Comparison of ENCODE assay signal across 1 cellular context in the genomic region with DNA sequence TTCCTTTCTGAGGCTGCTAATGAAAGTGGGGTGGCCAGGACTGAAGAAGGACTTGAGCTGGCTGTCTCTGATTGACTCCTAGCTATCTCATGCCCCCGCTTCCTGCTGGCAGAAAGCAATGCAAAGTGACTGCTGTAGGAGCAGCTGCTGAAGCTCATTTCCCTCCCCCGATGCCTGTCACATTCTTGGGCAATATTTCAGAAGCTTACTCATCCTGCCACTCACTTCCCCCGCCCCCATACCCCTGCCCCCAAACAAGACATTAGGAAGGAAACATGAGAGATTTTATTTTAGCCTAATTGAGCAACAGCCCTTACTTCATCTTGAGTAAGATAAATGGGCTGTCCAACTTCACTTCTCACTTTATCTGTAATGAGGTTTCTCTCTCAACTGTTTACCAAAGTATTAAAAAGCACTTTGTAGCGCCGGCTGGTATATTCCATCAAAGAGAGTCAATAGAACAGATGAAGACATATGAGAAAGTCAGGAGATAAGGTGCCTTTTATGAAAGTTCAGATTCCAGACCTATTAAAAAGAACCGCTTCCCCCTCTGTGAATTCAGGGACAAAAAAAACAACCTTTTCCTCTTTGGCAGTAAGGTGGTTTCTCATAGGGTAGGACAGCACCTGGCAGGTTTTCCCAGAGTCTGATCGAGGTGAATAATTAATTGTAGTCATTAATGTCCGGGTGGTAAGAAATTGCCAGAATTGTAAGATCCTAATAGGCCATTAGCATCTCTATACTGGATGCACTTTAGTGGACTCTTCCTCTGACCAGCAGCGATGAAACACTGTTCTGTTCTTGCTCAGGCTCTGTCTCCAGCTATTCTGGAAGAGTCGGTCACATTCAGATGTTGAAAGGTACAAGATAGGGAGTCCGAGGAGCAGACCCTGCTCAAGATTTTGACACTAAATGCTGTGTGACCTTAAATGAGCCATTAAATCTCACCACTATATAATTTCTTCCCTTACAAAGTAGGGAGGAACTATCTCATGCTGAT.
TF ChIP-seq lines count a peak whose summit lies in the region.

No MANE protein-coding gene starts in this region.

TF ChIP-seq in HepG2, 621 proteins besides CTCF, POLR2A, EP300 and RAD21 (continued from another document and continues in another):
- TF ChIP-seq, protein P1, sequence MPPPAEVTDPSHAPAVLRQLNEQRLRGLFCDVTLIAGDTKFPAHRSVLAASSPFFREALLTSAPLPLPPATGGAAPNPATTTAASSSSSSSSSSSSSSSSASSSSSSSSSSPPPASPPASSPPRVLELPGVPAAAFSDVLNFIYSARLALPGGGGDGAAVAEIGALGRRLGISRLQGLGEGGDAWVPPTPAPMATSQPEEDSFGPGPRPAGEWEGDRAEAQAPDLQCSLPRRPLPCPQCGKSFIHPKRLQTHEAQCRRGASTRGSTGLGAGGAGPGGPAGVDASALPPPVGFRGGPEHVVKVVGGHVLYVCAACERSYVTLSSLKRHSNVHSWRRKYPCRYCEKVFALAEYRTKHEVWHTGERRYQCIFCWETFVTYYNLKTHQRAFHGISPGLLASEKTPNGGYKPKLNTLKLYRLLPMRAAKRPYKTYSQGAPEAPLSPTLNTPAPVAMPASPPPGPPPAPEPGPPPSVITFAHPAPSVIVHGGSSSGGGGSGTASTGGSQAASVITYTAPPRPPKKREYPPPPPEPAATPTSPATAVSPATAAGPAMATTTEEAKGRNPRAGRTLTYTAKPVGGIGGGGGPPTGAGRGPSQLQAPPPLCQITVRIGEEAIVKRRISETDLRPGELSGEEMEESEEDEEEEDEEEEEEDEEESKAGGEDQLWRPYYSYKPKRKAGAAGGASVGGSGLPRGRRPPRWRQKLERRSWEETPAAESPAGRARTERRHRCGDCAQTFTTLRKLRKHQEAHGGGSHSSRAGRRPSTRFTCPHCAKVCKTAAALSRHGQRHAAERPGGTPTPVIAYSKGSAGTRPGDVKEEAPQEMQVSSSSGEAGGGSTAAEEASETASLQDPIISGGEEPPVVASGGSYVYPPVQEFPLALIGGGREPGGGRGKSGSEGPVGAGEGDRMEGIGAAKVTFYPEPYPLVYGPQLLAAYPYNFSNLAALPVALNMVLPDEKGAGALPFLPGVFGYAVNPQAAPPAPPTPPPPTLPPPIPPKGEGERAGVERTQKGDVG (CRISPR knock-in tag; IDR thresholded peaks at IDR 0.05; ENCODE audit: borderline replicate concordance), result no peak
- no peak for TF ChIP-seq ZNF121 (CRISPR knock-in tag; IDR thresholded peaks at IDR 0.05)
- TF ChIP-seq, protein P2, sequence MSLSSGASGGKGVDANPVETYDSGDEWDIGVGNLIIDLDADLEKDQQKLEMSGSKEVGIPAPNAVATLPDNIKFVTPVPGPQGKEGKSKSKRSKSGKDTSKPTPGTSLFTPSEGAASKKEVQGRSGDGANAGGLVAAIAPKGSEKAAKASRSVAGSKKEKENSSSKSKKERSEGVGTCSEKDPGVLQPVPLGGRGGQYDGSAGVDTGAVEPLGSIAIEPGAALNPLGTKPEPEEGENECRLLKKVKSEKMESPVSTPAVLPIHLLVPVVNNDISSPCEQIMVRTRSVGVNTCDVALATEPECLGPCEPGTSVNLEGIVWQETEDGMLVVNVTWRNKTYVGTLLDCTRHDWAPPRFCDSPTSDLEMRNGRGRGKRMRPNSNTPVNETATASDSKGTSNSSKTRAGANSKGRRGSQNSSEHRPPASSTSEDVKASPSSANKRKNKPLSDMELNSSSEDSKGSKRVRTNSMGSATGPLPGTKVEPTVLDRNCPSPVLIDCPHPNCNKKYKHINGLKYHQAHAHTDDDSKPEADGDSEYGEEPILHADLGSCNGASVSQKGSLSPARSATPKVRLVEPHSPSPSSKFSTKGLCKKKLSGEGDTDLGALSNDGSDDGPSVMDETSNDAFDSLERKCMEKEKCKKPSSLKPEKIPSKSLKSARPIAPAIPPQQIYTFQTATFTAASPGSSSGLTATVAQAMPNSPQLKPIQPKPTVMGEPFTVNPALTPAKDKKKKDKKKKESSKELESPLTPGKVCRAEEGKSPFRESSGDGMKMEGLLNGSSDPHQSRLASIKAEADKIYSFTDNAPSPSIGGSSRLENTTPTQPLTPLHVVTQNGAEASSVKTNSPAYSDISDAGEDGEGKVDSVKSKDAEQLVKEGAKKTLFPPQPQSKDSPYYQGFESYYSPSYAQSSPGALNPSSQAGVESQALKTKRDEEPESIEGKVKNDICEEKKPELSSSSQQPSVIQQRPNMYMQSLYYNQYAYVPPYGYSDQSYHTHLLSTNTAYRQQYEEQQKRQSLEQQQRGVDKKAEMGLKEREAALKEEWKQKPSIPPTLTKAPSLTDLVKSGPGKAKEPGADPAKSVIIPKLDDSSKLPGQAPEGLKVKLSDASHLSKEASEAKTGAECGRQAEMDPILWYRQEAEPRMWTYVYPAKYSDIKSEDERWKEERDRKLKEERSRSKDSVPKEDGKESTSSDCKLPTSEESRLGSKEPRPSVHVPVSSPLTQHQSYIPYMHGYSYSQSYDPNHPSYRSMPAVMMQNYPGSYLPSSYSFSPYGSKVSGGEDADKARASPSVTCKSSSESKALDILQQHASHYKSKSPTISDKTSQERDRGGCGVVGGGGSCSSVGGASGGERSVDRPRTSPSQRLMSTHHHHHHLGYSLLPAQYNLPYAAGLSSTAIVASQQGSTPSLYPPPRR (CRISPR knock-in tag; IDR thresholded peaks at IDR 0.05; ENCODE audit: borderline replicate concordance), result peak; percentile 91; the same call in 1 of the 2 replicates
- TF ChIP-seq HNF4A (CRISPR knock-in tag; IDR thresholded peaks at IDR 0.05), result peak; percentile 86
- no peak for TF ChIP-seq ZNF816 (CRISPR knock-in tag; IDR thresholded peaks at IDR 0.05; ENCODE audit: borderline replicate concordance)
- peak; percentile 4 for TF ChIP-seq TBL1XR1 (IDR thresholded peaks at IDR 0.05; ENCODE audit: borderline replicate concordance, low read length, partially characterized antibody)
- no peak for TF ChIP-seq DNMT3B (CRISPR knock-in tag; conservative IDR thresholded peaks at IDR 0.05)
- TF ChIP-seq ZNF225 (CRISPR knock-in tag; IDR thresholded peaks at IDR 0.05), result no peak
- TF ChIP-seq ZNF282 (IDR thresholded peaks at IDR 0.05; ENCODE audit: partially characterized antibody), result no peak
- TF ChIP-seq ZNF724P (CRISPR knock-in tag; IDR thresholded peaks at IDR 0.05; ENCODE audit: borderline replicate concordance), result no peak
- TF ChIP-seq CAMTA2 (CRISPR knock-in tag; IDR thresholded peaks at IDR 0.05; ENCODE audit: borderline replicate concordance), result no peak
- 0 out of 2 replicates have a peak, but pooled peaks have one; percentile 22 for TF ChIP-seq FOXP1 (IDR thresholded peaks at IDR 0.05)
- TF ChIP-seq FOXP1 (CRISPR knock-in tag; IDR thresholded peaks at IDR 0.05), result peak; percentile 78
- no peak for TF ChIP-seq KDM3A (CRISPR knock-in tag; IDR thresholded peaks at IDR 0.05; ENCODE audit: low read depth)
- TF ChIP-seq, protein P3, sequence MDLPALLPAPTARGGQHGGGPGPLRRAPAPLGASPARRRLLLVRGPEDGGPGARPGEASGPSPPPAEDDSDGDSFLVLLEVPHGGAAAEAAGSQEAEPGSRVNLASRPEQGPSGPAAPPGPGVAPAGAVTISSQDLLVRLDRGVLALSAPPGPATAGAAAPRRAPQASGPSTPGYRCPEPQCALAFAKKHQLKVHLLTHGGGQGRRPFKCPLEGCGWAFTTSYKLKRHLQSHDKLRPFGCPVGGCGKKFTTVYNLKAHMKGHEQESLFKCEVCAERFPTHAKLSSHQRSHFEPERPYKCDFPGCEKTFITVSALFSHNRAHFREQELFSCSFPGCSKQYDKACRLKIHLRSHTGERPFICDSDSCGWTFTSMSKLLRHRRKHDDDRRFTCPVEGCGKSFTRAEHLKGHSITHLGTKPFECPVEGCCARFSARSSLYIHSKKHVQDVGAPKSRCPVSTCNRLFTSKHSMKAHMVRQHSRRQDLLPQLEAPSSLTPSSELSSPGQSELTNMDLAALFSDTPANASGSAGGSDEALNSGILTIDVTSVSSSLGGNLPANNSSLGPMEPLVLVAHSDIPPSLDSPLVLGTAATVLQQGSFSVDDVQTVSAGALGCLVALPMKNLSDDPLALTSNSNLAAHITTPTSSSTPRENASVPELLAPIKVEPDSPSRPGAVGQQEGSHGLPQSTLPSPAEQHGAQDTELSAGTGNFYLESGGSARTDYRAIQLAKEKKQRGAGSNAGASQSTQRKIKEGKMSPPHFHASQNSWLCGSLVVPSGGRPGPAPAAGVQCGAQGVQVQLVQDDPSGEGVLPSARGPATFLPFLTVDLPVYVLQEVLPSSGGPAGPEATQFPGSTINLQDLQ (CRISPR knock-in tag; IDR thresholded peaks at IDR 0.05), result no peak
- 0 out of 2 replicates have a peak, but pooled peaks have one; percentile 8 for TF ChIP-seq IRF2 (CRISPR knock-in tag; IDR thresholded peaks at IDR 0.05)
- TF ChIP-seq MTF1 (CRISPR knock-in tag; IDR thresholded peaks at IDR 0.05), result no peak
- no peak; the same call in 1 of the 2 replicates for TF ChIP-seq RBAK (CRISPR knock-in tag; IDR thresholded peaks at IDR 0.05)
- peak; percentile 50; the same call in 1 of the 2 replicates for TF ChIP-seq CHD4 (IDR thresholded peaks at IDR 0.05; ENCODE audit: borderline replicate concordance, low read length)
- no peak for TF ChIP-seq PAX8 (CRISPR knock-in tag; IDR thresholded peaks at IDR 0.05; ENCODE audit: borderline replicate concordance)
- TF ChIP-seq TEAD3 (CRISPR knock-in tag; optimal IDR thresholded peaks at IDR 0.05; ENCODE audit: borderline replicate concordance), result peak; percentile 66
- TF ChIP-seq, protein P4, sequence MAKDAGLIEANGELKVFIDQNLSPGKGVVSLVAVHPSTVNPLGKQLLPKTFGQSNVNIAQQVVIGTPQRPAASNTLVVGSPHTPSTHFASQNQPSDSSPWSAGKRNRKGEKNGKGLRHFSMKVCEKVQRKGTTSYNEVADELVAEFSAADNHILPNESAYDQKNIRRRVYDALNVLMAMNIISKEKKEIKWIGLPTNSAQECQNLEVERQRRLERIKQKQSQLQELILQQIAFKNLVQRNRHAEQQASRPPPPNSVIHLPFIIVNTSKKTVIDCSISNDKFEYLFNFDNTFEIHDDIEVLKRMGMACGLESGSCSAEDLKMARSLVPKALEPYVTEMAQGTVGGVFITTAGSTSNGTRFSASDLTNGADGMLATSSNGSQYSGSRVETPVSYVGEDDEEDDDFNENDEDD (CRISPR knock-in tag; IDR thresholded peaks at IDR 0.05; ENCODE audit: borderline replicate concordance), result no peak; the same call in 1 of the 2 replicates
- TF ChIP-seq MEIS1 (CRISPR knock-in tag; IDR thresholded peaks at IDR 0.05; ENCODE audit: borderline replicate concordance), result peak; percentile 41; the same call in 1 of the 2 replicates
- no peak for TF ChIP-seq ERF (CRISPR knock-in tag; IDR thresholded peaks at IDR 0.05)
- TF ChIP-seq RXRA (CRISPR knock-in tag; IDR thresholded peaks at IDR 0.05), result no peak; the same call in 1 of the 2 replicates
- TF ChIP-seq ONECUT2 (CRISPR knock-in tag; IDR thresholded peaks at IDR 0.05), result peak; percentile 65
- TF ChIP-seq ZIK1 (CRISPR knock-in tag; IDR thresholded peaks at IDR 0.05; ENCODE audit: borderline replicate concordance, low read depth), result no peak
- no peak for TF ChIP-seq RFX5 (IDR thresholded peaks at IDR 0.05; ENCODE audit: low read depth, low read length)
- no peak for TF ChIP-seq ZNF556 (CRISPR knock-in tag; IDR thresholded peaks at IDR 0.05; ENCODE audit: borderline replicate concordance)
- TF ChIP-seq, protein P5, sequence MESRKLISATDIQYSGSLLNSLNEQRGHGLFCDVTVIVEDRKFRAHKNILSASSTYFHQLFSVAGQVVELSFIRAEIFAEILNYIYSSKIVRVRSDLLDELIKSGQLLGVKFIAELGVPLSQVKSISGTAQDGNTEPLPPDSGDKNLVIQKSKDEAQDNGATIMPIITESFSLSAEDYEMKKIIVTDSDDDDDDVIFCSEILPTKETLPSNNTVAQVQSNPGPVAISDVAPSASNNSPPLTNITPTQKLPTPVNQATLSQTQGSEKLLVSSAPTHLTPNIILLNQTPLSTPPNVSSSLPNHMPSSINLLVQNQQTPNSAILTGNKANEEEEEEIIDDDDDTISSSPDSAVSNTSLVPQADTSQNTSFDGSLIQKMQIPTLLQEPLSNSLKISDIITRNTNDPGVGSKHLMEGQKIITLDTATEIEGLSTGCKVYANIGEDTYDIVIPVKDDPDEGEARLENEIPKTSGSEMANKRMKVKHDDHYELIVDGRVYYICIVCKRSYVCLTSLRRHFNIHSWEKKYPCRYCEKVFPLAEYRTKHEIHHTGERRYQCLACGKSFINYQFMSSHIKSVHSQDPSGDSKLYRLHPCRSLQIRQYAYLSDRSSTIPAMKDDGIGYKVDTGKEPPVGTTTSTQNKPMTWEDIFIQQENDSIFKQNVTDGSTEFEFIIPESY (CRISPR knock-in tag; IDR thresholded peaks at IDR 0.05), result no peak
- TF ChIP-seq, protein P6, sequence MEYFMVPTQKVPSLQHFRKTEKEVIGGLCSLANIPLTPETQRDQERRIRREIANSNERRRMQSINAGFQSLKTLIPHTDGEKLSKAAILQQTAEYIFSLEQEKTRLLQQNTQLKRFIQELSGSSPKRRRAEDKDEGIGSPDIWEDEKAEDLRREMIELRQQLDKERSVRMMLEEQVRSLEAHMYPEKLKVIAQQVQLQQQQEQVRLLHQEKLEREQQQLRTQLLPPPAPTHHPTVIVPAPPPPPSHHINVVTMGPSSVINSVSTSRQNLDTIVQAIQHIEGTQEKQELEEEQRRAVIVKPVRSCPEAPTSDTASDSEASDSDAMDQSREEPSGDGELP (IDR thresholded peaks at IDR 0.05; ENCODE audit: borderline replicate concordance, low read depth), result peak; percentile 70; the same call in 1 of the 2 replicates
- no peak for TF ChIP-seq MAF1 (CRISPR knock-in tag; IDR thresholded peaks at IDR 0.05; ENCODE audit: borderline replicate concordance)
- TF ChIP-seq, protein P7, sequence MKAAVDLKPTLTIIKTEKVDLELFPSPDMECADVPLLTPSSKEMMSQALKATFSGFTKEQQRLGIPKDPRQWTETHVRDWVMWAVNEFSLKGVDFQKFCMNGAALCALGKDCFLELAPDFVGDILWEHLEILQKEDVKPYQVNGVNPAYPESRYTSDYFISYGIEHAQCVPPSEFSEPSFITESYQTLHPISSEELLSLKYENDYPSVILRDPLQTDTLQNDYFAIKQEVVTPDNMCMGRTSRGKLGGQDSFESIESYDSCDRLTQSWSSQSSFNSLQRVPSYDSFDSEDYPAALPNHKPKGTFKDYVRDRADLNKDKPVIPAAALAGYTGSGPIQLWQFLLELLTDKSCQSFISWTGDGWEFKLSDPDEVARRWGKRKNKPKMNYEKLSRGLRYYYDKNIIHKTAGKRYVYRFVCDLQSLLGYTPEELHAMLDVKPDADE (CRISPR knock-in tag; IDR thresholded peaks at IDR 0.05), result no peak
- TF ChIP-seq, protein P8, sequence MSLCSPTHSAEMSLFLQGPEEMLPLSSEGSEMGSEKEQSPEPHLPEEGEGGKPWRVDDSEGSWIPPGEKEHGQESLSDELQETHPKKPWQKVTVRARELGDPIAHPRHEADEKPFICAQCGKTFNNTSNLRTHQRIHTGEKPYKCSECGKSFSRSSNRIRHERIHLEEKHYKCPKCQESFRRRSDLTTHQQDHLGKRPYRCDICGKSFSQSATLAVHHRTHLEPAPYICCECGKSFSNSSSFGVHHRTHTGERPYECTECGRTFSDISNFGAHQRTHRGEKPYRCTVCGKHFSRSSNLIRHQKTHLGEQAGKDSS (CRISPR knock-in tag; IDR thresholded peaks at IDR 0.05; ENCODE audit: borderline replicate concordance, low read depth), result no peak
- no peak for TF ChIP-seq MATR3 (CRISPR knock-in tag; IDR thresholded peaks at IDR 0.05)
- TF ChIP-seq KAT2B (IDR thresholded peaks at IDR 0.05; ENCODE audit: borderline replicate concordance, low read depth, low read length), result no peak
- no peak; the same call in 1 of the 2 replicates for TF ChIP-seq ZNF792 (CRISPR knock-in tag; IDR thresholded peaks at IDR 0.05)
- TF ChIP-seq CENPX (CRISPR knock-in tag; IDR thresholded peaks at IDR 0.05), result no peak
